8 cellular contexts compared by ENCODE assay signal in genomic region chr20:18588554-18589043, GRCh38. TPM values are rescaled to one million over a fixed set of nuclear protein-coding genes. Genes with fewer than 3 reads are reported as not detected.
A peak's percentile ranks its signal among the peaks of the same experiment; 100 is the strongest.
DNase-seq lines count a peak whose midpoint lies in the region; ATAC-seq, FAIRE-seq and TF ChIP-seq lines count a peak whose summit lies in the region.

No MANE protein-coding gene starts in this region.

- TF ChIP-seq POLR2A in A549 (IDR thresholded peaks at IDR 0.05; ENCODE audit: low read length), result no peak
- no peak for TF ChIP-seq POLR2A in Peyer's patch (IDR thresholded peaks at IDR 0.05)
- no peak for TF ChIP-seq POLR2A in erythroblast (IDR thresholded peaks at IDR 0.05; ENCODE audit: low read length)
- no peak for TF ChIP-seq POLR2A in ovary (IDR thresholded peaks at IDR 0.05)

- ATAC-seq in A549, result peak; percentile 3 to 20; a peak in 3 of 6 replicates
- peak; percentile 7 for ATAC-seq in GM21360 (IDR thresholded peaks at IDR 0.05; ENCODE audit: unreplicated experiment)
- ATAC-seq in HG03095 (IDR thresholded peaks at IDR 0.05; ENCODE audit: unreplicated experiment), result no peak

- FAIRE-seq in A549 (lab: Jason Lieb, UNC), result no peak

- 34% methylated on average over 19 of the region's 19 CpGs for WGBS in A549 (ENCODE audit: missing lambda C conversion rate)
- WGBS in ovary, 3 donors, result 2 to 8% (median 6%) methylated on average over 19 of the region's 19 CpGs

- no peaks in the 10 kb centered on the region for H3K9me3 ChIP-seq in A549
- H3K9me3 ChIP-seq in Peyer's patch, result no peaks in the 10 kb centered on the region
- H3K9me3 ChIP-seq in ovary, result no peaks in the 10 kb centered on the region

- intact Hi-C loops in ovary (cut with DNase I), result no loop called here

- H3K36me3 ChIP-seq in Peyer's patch, result no peaks in the 10 kb centered on the region
- H3K36me3 ChIP-seq in ovary, result no peaks in the 10 kb centered on the region

- TF ChIP-seq EP300 in A549 (IDR thresholded peaks at IDR 0.05) (no peak), ovary (IDR thresholded peaks at IDR 0.05) (no peak)

- POLR2A ChIA-PET in A549 (lab: Yijun Ruan, JAX), result interaction anchor here (1.1 kb wide), 1 partner anchor 81 kb away, joined by 3 read pairs; no protein-coding TSS in a partner anchor

- TF ChIP-seq RAD21 in A549 (conservative IDR thresholded peaks at IDR 0.05 in 1 of 2, IDR thresholded peaks at IDR 0.05 in 1 of 2), result no peak

- H3K4me2 ChIP-seq in A549, result peak overlapping the region; percentile 93

- no peak for DNase-seq in A549 (ENCODE audit: low read depth in 1 of 2, low spot score in 1 of 2)
- peak in 1 of 3 donors; percentile 47 for DNase-seq in Peyer's patch
- peak; percentile 27 to 32 for DNase-seq in erythroblast (lab: John Stamatoyannopoulos, UW)
- DNase-seq in ovary, result peak in 2 of 5 donors; percentile 31 to 39
- DNase-seq in DMS114 treated with DMSO at 0.1 percent for 48 hours (lab: John Stamatoyannopoulos, UW; ENCODE audit: unreplicated experiment), result no peak
- DNase-seq in mesenteric fat pad (ENCODE audit: low spot score), result no peak

- H3K4me1 ChIP-seq in A549 (peaks cover 27% of the 10 kb centered on the region), Peyer's patch (peaks cover 0 to 9% (median 3%) of the 10 kb centered on the region in 4 donors), ovary (ENCODE audit: insufficient read depth) (no peaks in the 10 kb centered on the region)

- no peaks in the 10 kb centered on the region for H3K27me3 ChIP-seq in Peyer's patch
- no peaks in the 10 kb centered on the region for H3K27me3 ChIP-seq in ovary

- H3K27ac ChIP-seq in A549 (peak overlapping the region; percentile 90 to 94), Peyer's patch (peak overlapping the region; percentile 73 to 90 (median 82)), ovary (peak overlapping the region in 1 of 2 donors; percentile 75)

- TF ChIP-seq CTCF in A549 (IDR thresholded peaks at IDR 0.05) (no peak), Peyer's patch (IDR thresholded peaks at IDR 0.05) (no peak), ovary (IDR thresholded peaks at IDR 0.05) (no peak)

- CTCF ChIA-PET in A549 (lab: Yijun Ruan, JAX), result interaction anchor here (1.6 to 1.7 kb wide), 2 partner anchors 18 to 82 kb away, joined by 6 to 7 read pairs; partner anchors contain the start of gene SEC23B

- H3K4me3 ChIP-seq in A549 (peak overlapping the region; percentile 86), Peyer's patch (peak overlapping the region; percentile 77 to 100 (median 88)), ovary (peak overlapping the region; percentile 64)

TF ChIP-seq in A549, 52 proteins besides CTCF, POLR2A, EP300 and RAD21:
- TF ChIP-seq RCOR1 (IDR thresholded peaks at IDR 0.05; ENCODE audit: low read depth, low read length), result no peak
- TF ChIP-seq FOXS1 (CRISPR knock-in tag; IDR thresholded peaks at IDR 0.05), result no peak
- no peak for TF ChIP-seq JUNB (IDR thresholded peaks at IDR 0.05)
- TF ChIP-seq FOSB (CRISPR knock-in tag; IDR thresholded peaks at IDR 0.05), result no peak
- TF ChIP-seq SMC3 (IDR thresholded peaks at IDR 0.05), result no peak
- TF ChIP-seq RFX5 (IDR thresholded peaks at IDR 0.05), result no peak
- no peak for TF ChIP-seq CHD2 (IDR thresholded peaks at IDR 0.05; ENCODE audit: low read length, partially characterized antibody)
- TF ChIP-seq FOSL2 (IDR thresholded peaks at IDR 0.05), result no peak
- no peak for TF ChIP-seq FOSL2 (CRISPR knock-in tag; IDR thresholded peaks at IDR 0.05)
- TF ChIP-seq NFE2L2 (conservative IDR thresholded peaks at IDR 0.05; ENCODE audit: low read length), result no peak
- no peak for TF ChIP-seq RARB (CRISPR knock-in tag; IDR thresholded peaks at IDR 0.05)
- TF ChIP-seq, protein P1, sequence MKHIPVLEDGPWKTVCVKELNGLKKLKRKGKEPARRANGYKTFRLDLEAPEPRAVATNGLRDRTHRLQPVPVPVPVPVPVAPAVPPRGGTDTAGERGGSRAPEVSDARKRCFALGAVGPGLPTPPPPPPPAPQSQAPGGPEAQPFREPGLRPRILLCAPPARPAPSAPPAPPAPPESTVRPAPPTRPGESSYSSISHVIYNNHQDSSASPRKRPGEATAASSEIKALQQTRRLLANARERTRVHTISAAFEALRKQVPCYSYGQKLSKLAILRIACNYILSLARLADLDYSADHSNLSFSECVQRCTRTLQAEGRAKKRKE (CRISPR knock-in tag; IDR thresholded peaks at IDR 0.05; ENCODE audit: low read depth), result no peak

RNA-seq across cellular contexts. Expression of gene DTD1, which starts 0.7 kb away (rescaled TPM):
- 74.7 and 99.3 TPM in 2 replicates for polyA plus RNA-seq in A549 (2011; rRNA removed)
- polyA plus RNA-seq in A549 (2012; cell fraction: cytosol; rRNA removed), result 75.3 and 81.9 TPM in 2 replicates
- polyA plus RNA-seq in A549 (2012; cell fraction: nucleus; rRNA removed), result 32.9 and 52.1 TPM in 2 replicates
- polyA plus RNA-seq in A549 (2017; fragmentation: RNase III; extraction: RNeasy Plus Mini Kit Qiagen cat#74134 plus additional on column Dnase treatment), result 72.5 to 76.3 TPM (median 72.8 TPM) in 3 replicates
- 55.5 and 60.8 TPM in 2 replicates for polyA minus RNA-seq in A549 (2011; rRNA and poly(A)+ RNA removed)
- total RNA-seq in Peyer's patch, result 10 to 100 TPM in 2 of 4 donors, 1 to 10 TPM in 2; 6.0 to 18.8 (median 10.2) TPM
- 10 to 100 TPM; 12.4 to 36.5 (median 23.6) TPM for total RNA-seq in ovary
- 10 to 100 TPM; 19.2 to 22.1 TPM for polyA plus RNA-seq in ovary
- total RNA-seq in mesenteric fat pad, result 26.5 TPM

RNA-seq across cellular contexts. Expression of gene SMIM26, which starts 21.4 kb away (rescaled TPM):
- polyA plus RNA-seq in A549 (2011; rRNA removed) (291 and 338 TPM in 2 replicates), A549 (2017; fragmentation: RNase III; extraction: RNeasy Plus Mini Kit Qiagen cat#74134 plus additional on column Dnase treatment) (202 to 209 TPM (median 207 TPM) in 3 replicates), ovary (100 to 1,000 TPM; 166 to 205 TPM)
- polyA plus RNA-seq in A549 (2012; cell fraction: cytosol; rRNA removed), result 133 and 172 TPM in 2 replicates
- polyA plus RNA-seq in A549 (2012; cell fraction: nucleus; rRNA removed), result 55.4 and 118 TPM in 2 replicates
- 162 and 325 TPM in 2 replicates for polyA minus RNA-seq in A549 (2011; rRNA and poly(A)+ RNA removed)
- total RNA-seq in Peyer's patch (10 to 100 TPM; 19.8 to 72.9 (median 61.8) TPM), ovary (100 to 1,000 TPM in 2 of 7 donors, 10 to 100 TPM in 5; 65.7 to 253 (median 89.4) TPM), mesenteric fat pad (65.9 TPM)

Comparison
In these comparisons a context has a peak if more than half of its experiments do, and no peak if none do; other contexts are left out.
1. DNase-seq: peak in erythroblast (2 of 2); none in A549 (0 of 2), DMS114 treated with DMSO at 0.1 percent for 48 hours (single experiment) and mesenteric fat pad (single experiment).
2. Peak in every context shown above with its lines, with median percentiles within 50 percentile points of each other: H3K4me3 ChIP-seq.